In the genomic region with DNA sequence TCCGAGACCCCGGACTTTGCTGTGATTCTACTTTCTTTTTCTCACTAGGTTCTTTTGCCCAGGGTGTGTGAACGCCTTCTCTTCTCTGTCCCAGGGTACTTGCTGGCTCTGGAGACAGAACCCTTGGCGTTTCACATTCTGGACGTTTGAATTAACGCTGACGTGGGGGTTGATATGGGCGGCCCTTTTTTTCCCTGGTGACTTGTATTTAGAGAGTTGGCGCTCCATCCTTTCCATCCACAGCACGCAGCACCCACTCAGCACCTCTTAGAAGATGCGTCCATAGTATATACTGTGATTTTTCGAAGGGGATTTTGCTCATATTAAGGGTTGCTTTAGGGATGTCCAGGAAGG, we compare ENCODE assay signal across 8 cellular contexts.
DNase-seq lines count a peak whose midpoint lies in the region; TF ChIP-seq lines count a peak whose summit lies in the region.
"Not testable (repeated sequence)": the region's sequence is repeated elsewhere in the genome, so short reads cannot be mapped to it uniquely, and the experiment has no call there.

No MANE protein-coding gene starts in this region.

- H3K36me3 ChIP-seq in SJSA1, result not testable (repeated sequence)

- H3K9me3 ChIP-seq in SJSA1 (replicated peaks), result not testable (repeated sequence)

- not testable (repeated sequence) for DNase-seq in CD14-positive monocyte (ENCODE audit: low spot score); SJSA1 (ENCODE audit: low read depth in 1 of 2, low spot score in 2 of 2); activated naive CD8-positive, alpha-beta T cell treated with anti-CD3 and anti-CD28 coated beads for 36 hours; endothelial cell (ENCODE audit: low spot score); neural crest cell (ENCODE audit: low read depth, low spot score); substantia nigra (lab: John Stamatoyannopoulos, UW)
- DNase-seq in HT-29 (ENCODE audit: low spot score) (peak; percentile 25), iris pigment epithelial cell (ENCODE audit: low read depth) (peak; percentile 26)

- H3K27me3 Mint-ChIP-seq in CD14-positive monocyte (ENCODE audit: low read depth in 3 of 3); activated naive CD8-positive, alpha-beta T cell treated with anti-CD3 and anti-CD28 coated beads for 36 hours; endothelial cell (ENCODE audit: unreplicated experiment); neural crest cell (ENCODE audit: low read depth): not testable (repeated sequence)

- intact Hi-C loops in CD14-positive monocyte (cut with micrococcal nuclease), result not testable (repeated sequence)

- not testable (repeated sequence) for TF ChIP-seq CTCF in CD14-positive monocyte (IDR thresholded peaks at IDR 0.05); endothelial cell (IDR thresholded peaks at IDR 0.05; ENCODE audit: unreplicated experiment); neural crest cell (conservative IDR thresholded peaks at IDR 0.05)

- peak overlapping the region; percentile 88 to 94 (median 90) for H3K27ac Mint-ChIP-seq in CD14-positive monocyte
- H3K27ac Mint-ChIP-seq in activated naive CD8-positive, alpha-beta T cell treated with anti-CD3 and anti-CD28 coated beads for 36 hours, result peak overlapping the region; percentile 95
- H3K27ac Mint-ChIP-seq in endothelial cell (ENCODE audit: unreplicated experiment), result peak overlapping the region; percentile 86
- peak overlapping the region; percentile 96 for H3K27ac Mint-ChIP-seq in neural crest cell (ENCODE audit: unreplicated experiment)

- H3K4me3 ChIP-seq in SJSA1, result peak overlapping the region; percentile 84

- H3K4me1 Mint-ChIP-seq in CD14-positive monocyte, result peaks cover 22% of the 10 kb centered on the region
- H3K4me1 Mint-ChIP-seq in activated naive CD8-positive, alpha-beta T cell treated with anti-CD3 and anti-CD28 coated beads for 36 hours, result peaks cover 18% of the 10 kb centered on the region
- H3K4me1 Mint-ChIP-seq in endothelial cell (ENCODE audit: unreplicated experiment), result peaks cover 10% of the 10 kb centered on the region
- not testable (repeated sequence) for H3K4me1 Mint-ChIP-seq in neural crest cell

- H3K27me3 ChIP-seq in SJSA1 (replicated peaks), result not testable (repeated sequence)

- H3K4me1 ChIP-seq in SJSA1 (replicated peaks), result not testable (repeated sequence)

- H3K9me3 Mint-ChIP-seq in CD14-positive monocyte; activated naive CD8-positive, alpha-beta T cell treated with anti-CD3 and anti-CD28 coated beads for 36 hours; endothelial cell (ENCODE audit: unreplicated experiment); neural crest cell: not testable (repeated sequence)

- H3K4me3 Mint-ChIP-seq in CD14-positive monocyte (peak overlapping the region; percentile 94 to 98), endothelial cell (ENCODE audit: unreplicated experiment) (peak overlapping the region; percentile 97), neural crest cell (peak overlapping the region; percentile 96)
- peak overlapping the region; percentile 98 for H3K4me3 Mint-ChIP-seq in activated naive CD8-positive, alpha-beta T cell treated with anti-CD3 and anti-CD28 coated beads for 36 hours

- H3K27ac ChIP-seq in SJSA1 (peak overlapping the region; percentile 18; the same call in 1 of the 2 replicates), substantia nigra (ENCODE audit: low read depth, low read length, poor library complexity, severe bottlenecking) (peak overlapping the region; percentile 78)

- H3K36me3 Mint-ChIP-seq in CD14-positive monocyte, result peaks cover 10 to 14% of the 10 kb centered on the region in 2 donors
- H3K36me3 Mint-ChIP-seq in activated naive CD8-positive, alpha-beta T cell treated with anti-CD3 and anti-CD28 coated beads for 36 hours; endothelial cell (ENCODE audit: low read depth, unreplicated experiment); neural crest cell (ENCODE audit: low read depth): not testable (repeated sequence)
